ENCODE assay signal across 2 cellular contexts in the genomic region with DNA sequence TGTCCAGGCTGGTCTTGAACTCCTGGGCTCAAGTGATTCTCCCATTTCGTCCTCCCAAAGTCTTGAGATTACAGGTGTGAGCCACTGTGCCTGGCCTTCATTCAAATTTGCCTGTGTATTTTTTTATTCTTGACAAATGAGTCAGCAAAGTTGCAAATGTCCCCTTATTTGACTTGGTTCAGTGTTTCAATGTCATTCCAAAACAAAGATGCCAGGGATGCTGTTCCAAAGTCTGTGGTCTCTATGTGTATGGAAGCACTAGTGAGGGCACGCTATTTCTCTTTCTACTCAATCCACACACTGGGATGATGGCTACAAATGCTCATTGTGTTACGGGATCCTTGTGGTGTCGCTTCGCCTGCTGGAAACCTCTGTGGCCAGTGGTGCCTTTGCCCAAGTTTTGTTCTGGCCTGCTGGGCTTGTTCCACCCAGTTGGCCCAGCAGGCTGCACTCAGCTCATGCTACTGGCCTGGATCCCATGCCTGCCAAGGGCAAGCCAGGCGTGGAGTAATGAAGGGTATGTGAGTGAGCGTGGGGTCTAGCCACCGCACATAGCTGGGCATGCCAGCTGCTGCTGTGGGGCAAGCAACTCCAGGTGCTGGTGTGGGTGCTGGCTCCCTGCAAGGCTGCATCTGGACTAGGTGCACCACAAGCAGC.
TF ChIP-seq lines count a peak whose summit lies in the region.

No MANE protein-coding gene starts in this region.

TF ChIP-seq in K562, 482 proteins besides CTCF, POLR2A, EP300 and RAD21:
- TF ChIP-seq C11orf30 (IDR thresholded peaks at IDR 0.05; ENCODE audit: low read depth) = peak; percentile 30; the same call in 1 of the 2 replicates
- no peak for TF ChIP-seq ZNF507 (tag; conservative IDR thresholded peaks at IDR 0.05)
- TF ChIP-seq, protein P1, sequence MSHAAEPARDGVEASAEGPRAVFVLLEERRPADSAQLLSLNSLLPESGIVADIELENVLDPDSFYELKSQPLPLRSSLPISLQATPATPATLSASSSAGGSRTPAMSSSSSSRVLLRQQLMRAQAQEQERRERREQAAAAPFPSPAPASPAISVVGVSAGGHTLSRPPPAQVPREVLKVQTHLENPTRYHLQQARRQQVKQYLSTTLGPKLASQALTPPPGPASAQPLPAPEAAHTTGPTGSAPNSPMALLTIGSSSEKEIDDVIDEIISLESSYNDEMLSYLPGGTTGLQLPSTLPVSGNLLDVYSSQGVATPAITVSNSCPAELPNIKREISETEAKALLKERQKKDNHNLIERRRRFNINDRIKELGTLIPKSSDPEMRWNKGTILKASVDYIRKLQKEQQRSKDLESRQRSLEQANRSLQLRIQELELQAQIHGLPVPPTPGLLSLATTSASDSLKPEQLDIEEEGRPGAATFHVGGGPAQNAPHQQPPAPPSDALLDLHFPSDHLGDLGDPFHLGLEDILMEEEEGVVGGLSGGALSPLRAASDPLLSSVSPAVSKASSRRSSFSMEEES (CRISPR knock-in tag; IDR thresholded peaks at IDR 0.05) = no peak
- peak; percentile 39 for TF ChIP-seq NFE2 (IDR thresholded peaks at IDR 0.05; ENCODE audit: low read depth)

TF ChIP-seq in liver, 16 proteins besides CTCF, POLR2A, EP300 and RAD21:
- TF ChIP-seq RXRA (IDR thresholded peaks at IDR 0.05) = peak; percentile 49 to 83
- TF ChIP-seq, protein P2, sequence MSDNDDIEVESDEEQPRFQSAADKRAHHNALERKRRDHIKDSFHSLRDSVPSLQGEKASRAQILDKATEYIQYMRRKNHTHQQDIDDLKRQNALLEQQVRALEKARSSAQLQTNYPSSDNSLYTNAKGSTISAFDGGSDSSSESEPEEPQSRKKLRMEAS (IDR thresholded peaks at IDR 0.05) = peak; percentile 46
- TF ChIP-seq YY1 (IDR thresholded peaks at IDR 0.05) = peak; percentile 79
- TF ChIP-seq, protein P3, sequence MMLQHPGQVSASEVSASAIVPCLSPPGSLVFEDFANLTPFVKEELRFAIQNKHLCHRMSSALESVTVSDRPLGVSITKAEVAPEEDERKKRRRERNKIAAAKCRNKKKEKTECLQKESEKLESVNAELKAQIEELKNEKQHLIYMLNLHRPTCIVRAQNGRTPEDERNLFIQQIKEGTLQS (IDR thresholded peaks at IDR 0.05) = no peak
- no peak for TF ChIP-seq FOXA1 (IDR thresholded peaks at IDR 0.05)
- TF ChIP-seq NR2F2 (IDR thresholded peaks at IDR 0.05) = no peak
- TF ChIP-seq HNF4G (IDR thresholded peaks at IDR 0.05) = peak; percentile 46
- TF ChIP-seq SP1 (IDR thresholded peaks at IDR 0.05) = peak; percentile 58
- peak in 1 of 2 donors; percentile 58 for TF ChIP-seq JUND (IDR thresholded peaks at IDR 0.05)
- TF ChIP-seq EGR1 (IDR thresholded peaks at IDR 0.05; ENCODE audit: low read depth in 2 of 2) = no peak
- TF ChIP-seq, protein P4, sequence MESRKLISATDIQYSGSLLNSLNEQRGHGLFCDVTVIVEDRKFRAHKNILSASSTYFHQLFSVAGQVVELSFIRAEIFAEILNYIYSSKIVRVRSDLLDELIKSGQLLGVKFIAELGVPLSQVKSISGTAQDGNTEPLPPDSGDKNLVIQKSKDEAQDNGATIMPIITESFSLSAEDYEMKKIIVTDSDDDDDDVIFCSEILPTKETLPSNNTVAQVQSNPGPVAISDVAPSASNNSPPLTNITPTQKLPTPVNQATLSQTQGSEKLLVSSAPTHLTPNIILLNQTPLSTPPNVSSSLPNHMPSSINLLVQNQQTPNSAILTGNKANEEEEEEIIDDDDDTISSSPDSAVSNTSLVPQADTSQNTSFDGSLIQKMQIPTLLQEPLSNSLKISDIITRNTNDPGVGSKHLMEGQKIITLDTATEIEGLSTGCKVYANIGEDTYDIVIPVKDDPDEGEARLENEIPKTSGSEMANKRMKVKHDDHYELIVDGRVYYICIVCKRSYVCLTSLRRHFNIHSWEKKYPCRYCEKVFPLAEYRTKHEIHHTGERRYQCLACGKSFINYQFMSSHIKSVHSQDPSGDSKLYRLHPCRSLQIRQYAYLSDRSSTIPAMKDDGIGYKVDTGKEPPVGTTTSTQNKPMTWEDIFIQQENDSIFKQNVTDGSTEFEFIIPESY (IDR thresholded peaks at IDR 0.05) = no peak
- TF ChIP-seq GABPA (IDR thresholded peaks at IDR 0.05 in 1 of 2, conservative IDR thresholded peaks at IDR 0.05 in 1 of 2) = no peak
- TF ChIP-seq FOXA2 (IDR thresholded peaks at IDR 0.05) = peak; percentile 42
- TF ChIP-seq, protein P5, sequence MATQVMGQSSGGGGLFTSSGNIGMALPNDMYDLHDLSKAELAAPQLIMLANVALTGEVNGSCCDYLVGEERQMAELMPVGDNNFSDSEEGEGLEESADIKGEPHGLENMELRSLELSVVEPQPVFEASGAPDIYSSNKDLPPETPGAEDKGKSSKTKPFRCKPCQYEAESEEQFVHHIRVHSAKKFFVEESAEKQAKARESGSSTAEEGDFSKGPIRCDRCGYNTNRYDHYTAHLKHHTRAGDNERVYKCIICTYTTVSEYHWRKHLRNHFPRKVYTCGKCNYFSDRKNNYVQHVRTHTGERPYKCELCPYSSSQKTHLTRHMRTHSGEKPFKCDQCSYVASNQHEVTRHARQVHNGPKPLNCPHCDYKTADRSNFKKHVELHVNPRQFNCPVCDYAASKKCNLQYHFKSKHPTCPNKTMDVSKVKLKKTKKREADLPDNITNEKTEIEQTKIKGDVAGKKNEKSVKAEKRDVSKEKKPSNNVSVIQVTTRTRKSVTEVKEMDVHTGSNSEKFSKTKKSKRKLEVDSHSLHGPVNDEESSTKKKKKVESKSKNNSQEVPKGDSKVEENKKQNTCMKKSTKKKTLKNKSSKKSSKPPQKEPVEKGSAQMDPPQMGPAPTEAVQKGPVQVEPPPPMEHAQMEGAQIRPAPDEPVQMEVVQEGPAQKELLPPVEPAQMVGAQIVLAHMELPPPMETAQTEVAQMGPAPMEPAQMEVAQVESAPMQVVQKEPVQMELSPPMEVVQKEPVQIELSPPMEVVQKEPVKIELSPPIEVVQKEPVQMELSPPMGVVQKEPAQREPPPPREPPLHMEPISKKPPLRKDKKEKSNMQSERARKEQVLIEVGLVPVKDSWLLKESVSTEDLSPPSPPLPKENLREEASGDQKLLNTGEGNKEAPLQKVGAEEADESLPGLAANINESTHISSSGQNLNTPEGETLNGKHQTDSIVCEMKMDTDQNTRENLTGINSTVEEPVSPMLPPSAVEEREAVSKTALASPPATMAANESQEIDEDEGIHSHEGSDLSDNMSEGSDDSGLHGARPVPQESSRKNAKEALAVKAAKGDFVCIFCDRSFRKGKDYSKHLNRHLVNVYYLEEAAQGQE (IDR thresholded peaks at IDR 0.05) = no peak
- peak; percentile 73 to 81 for TF ChIP-seq HNF4A (conservative IDR thresholded peaks at IDR 0.05)
- no peak for TF ChIP-seq TAF1 (conservative IDR thresholded peaks at IDR 0.05)
